In genomic region chr10:50506861-50507573, GRCh38 we compare ENCODE assay signal across 1 cellular context.
TF ChIP-seq lines count a peak whose summit lies in the region.

No MANE protein-coding gene starts in this region.

TF ChIP-seq in HepG2, 621 proteins besides CTCF, POLR2A, EP300 and RAD21 (continued from another document):
- TF ChIP-seq SAFB2 (CRISPR knock-in tag; IDR thresholded peaks at IDR 0.05; ENCODE audit: borderline replicate concordance, low read depth) (no peak), EED (CRISPR knock-in tag; IDR thresholded peaks at IDR 0.05) (no peak), HDAC2 (CRISPR knock-in tag; IDR thresholded peaks at IDR 0.05) (peak; percentile 28; the same call in 1 of the 2 replicates), MLLT10 (CRISPR knock-in tag; IDR thresholded peaks at IDR 0.05) (no peak), SETDB1 (CRISPR knock-in tag; IDR thresholded peaks at IDR 0.05; ENCODE audit: borderline replicate concordance) (no peak), DZIP1 (CRISPR knock-in tag; IDR thresholded peaks at IDR 0.05) (no peak), NCOA2 (CRISPR knock-in tag; IDR thresholded peaks at IDR 0.05) (no peak), ZNF451 (CRISPR knock-in tag; IDR thresholded peaks at IDR 0.05) (no peak), SRSF4 (IDR thresholded peaks at IDR 0.05; ENCODE audit: low read depth, low read length, poor library complexity, severe bottlenecking) (no peak), KDM1A (CRISPR knock-in tag; IDR thresholded peaks at IDR 0.05) (peak; percentile 52; the same call in 1 of the 2 replicates), ZNF772 (CRISPR knock-in tag; IDR thresholded peaks at IDR 0.05) (no peak), ZNF883 (CRISPR knock-in tag; IDR thresholded peaks at IDR 0.05; ENCODE audit: not compliant biosample characterization) (no peak), FUBP1 (CRISPR knock-in tag; IDR thresholded peaks at IDR 0.05; ENCODE audit: borderline replicate concordance) (no peak), IRX3 (CRISPR knock-in tag; IDR thresholded peaks at IDR 0.05; ENCODE audit: borderline replicate concordance, low read depth) (no peak), ZBTB38 (CRISPR knock-in tag; IDR thresholded peaks at IDR 0.05) (peak; percentile 96), ATF1 (CRISPR knock-in tag; IDR thresholded peaks at IDR 0.05) (no peak), CENPX (CRISPR knock-in tag; IDR thresholded peaks at IDR 0.05) (no peak), U2AF1 (optimal IDR thresholded peaks at IDR 0.05; ENCODE audit: low read depth, low read length) (no peak), MIER2 (CRISPR knock-in tag; IDR thresholded peaks at IDR 0.05) (no peak), HNRNPK (IDR thresholded peaks at IDR 0.05; ENCODE audit: low read depth, low read length, poor library complexity, severe bottlenecking) (no peak), ZBTB2 (CRISPR knock-in tag; IDR thresholded peaks at IDR 0.05; ENCODE audit: low read depth) (no peak), MEF2D (CRISPR knock-in tag; IDR thresholded peaks at IDR 0.05) (no peak), NFIC (IDR thresholded peaks at IDR 0.05; ENCODE audit: low read length) (no peak), RCOR2 (CRISPR knock-in tag; IDR thresholded peaks at IDR 0.05) (0 out of 2 replicates have a peak, but pooled peaks have one; percentile 22), DNMT3B (CRISPR knock-in tag; conservative IDR thresholded peaks at IDR 0.05) (no peak), TCF12 (IDR thresholded peaks at IDR 0.05) (no peak), TCF12 (CRISPR knock-in tag; IDR thresholded peaks at IDR 0.05) (no peak), ARNT2 (CRISPR knock-in tag; IDR thresholded peaks at IDR 0.05; ENCODE audit: low read depth) (no peak), NFKBIZ (CRISPR knock-in tag; IDR thresholded peaks at IDR 0.05) (no peak), ZFP90 (CRISPR knock-in tag; IDR thresholded peaks at IDR 0.05; ENCODE audit: borderline replicate concordance) (no peak), ZNF160 (CRISPR knock-in tag; IDR thresholded peaks at IDR 0.05) (no peak), ZNF569 (CRISPR knock-in tag; IDR thresholded peaks at IDR 0.05; ENCODE audit: borderline replicate concordance) (no peak), RBM22 (optimal IDR thresholded peaks at IDR 0.05; ENCODE audit: low read length) (no peak), ZNF432 (CRISPR knock-in tag; IDR thresholded peaks at IDR 0.05; ENCODE audit: borderline replicate concordance) (no peak), GATAD2A (CRISPR knock-in tag; IDR thresholded peaks at IDR 0.05) (0 out of 2 replicates have a peak, but pooled peaks have one; percentile 28), CBFB (CRISPR knock-in tag; IDR thresholded peaks at IDR 0.05) (no peak), NFATC3 (CRISPR knock-in tag; IDR thresholded peaks at IDR 0.05) (no peak), ZNF121 (CRISPR knock-in tag; IDR thresholded peaks at IDR 0.05) (no peak), CENPBD1 (CRISPR knock-in tag; IDR thresholded peaks at IDR 0.05; ENCODE audit: borderline replicate concordance, low read depth) (no peak), FIP1L1 (IDR thresholded peaks at IDR 0.05; ENCODE audit: borderline replicate concordance, insufficient read depth, low read depth, low read length) (no peak), ZNF143 (CRISPR knock-in tag; IDR thresholded peaks at IDR 0.05) (no peak), TFDP2 (CRISPR knock-in tag; IDR thresholded peaks at IDR 0.05) (no peak), FOXJ3 (CRISPR knock-in tag; IDR thresholded peaks at IDR 0.05; ENCODE audit: borderline replicate concordance) (no peak), ZUFSP (CRISPR knock-in tag; IDR thresholded peaks at IDR 0.05; ENCODE audit: borderline replicate concordance) (no peak), ZNF547 (CRISPR knock-in tag; IDR thresholded peaks at IDR 0.05) (no peak), ZNF20 (CRISPR knock-in tag; IDR thresholded peaks at IDR 0.05) (no peak), ZNF441 (CRISPR knock-in tag; IDR thresholded peaks at IDR 0.05; ENCODE audit: borderline replicate concordance) (no peak), PCBP2 (optimal IDR thresholded peaks at IDR 0.05; ENCODE audit: low read depth, low read length, poor library complexity, severe bottlenecking) (no peak), ZMYM3 (CRISPR knock-in tag; IDR thresholded peaks at IDR 0.05) (peak; percentile 87), ELF1 (CRISPR knock-in tag; IDR thresholded peaks at IDR 0.05) (no peak), TRIM24 (CRISPR knock-in tag; IDR thresholded peaks at IDR 0.05) (no peak), ZNF30 (CRISPR knock-in tag; IDR thresholded peaks at IDR 0.05) (no peak), ZNF720 (CRISPR knock-in tag; IDR thresholded peaks at IDR 0.05) (no peak), TOPORS (CRISPR knock-in tag; IDR thresholded peaks at IDR 0.05) (no peak)
TF ChIP-seq in HepG2: peak in this region for 18.
